ENCODE assay signal across 8 cellular contexts in the genomic region with DNA sequence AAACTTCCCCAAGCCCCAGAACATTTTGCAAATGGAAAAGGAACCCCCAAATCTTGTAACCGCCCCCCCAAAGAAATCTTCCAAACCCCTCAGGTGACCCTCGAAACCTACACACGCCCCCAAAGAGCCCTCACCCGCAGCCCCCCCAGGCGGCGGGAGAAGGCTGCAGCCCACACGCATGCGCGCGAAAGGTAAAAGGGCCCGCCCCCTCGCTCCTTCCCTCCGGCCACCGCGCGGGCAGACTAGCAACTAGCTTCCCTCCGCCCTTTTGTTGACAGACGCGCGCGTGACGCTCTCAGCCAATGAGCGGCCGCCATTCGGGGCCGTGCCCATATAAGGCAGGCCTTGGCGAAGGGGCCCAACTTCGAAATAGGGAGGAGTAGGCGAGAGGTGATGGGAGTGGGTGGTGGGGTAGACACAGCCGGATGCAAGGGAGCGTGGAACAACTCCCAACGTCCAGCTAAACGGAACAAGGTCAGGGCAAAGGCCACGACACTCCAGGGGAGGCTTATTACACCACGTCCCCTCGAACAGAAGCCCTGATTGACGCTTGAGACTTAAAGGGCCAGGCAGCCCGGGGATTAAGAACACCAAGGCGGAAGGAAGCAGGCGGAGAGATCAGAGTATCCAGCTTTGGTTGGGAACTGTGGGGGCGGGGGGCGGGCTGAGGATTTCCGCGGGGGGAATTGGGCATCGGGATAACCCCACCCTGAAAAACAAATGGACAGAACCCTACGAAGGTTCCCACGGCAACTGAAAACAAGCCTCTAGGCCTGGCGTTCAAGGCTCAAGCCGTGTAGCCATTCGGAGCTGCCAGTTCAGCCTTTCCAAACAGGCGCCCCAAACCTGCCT. TPM values are rescaled to one million over a fixed set of nuclear protein-coding genes. Genes with fewer than 3 reads are reported as not detected.
DNase-seq lines count a peak whose midpoint lies in the region; ATAC-seq and TF ChIP-seq lines count a peak whose summit lies in the region.

No MANE protein-coding gene starts in this region.

- peak; percentile 88 for ATAC-seq in GM18505 (IDR thresholded peaks at IDR 0.05; ENCODE audit: unreplicated experiment)
- ATAC-seq in HG02981 (IDR thresholded peaks at IDR 0.05; ENCODE audit: unreplicated experiment): peak; percentile 92

- peaks cover 25% of the 10 kb centered on the region for H3K4me1 ChIP-seq in vagina

- H3K27me3 ChIP-seq in vagina: no peaks in the 10 kb centered on the region

- H3K4me3 ChIP-seq in vagina: peak overlapping the region; percentile 58 to 65

- intact Hi-C loops in vagina (cut with DNase I): no loop called here

- no peaks in the 10 kb centered on the region for H3K9me3 ChIP-seq in vagina

- DNase-seq in NCI-H2029 treated with DMSO at 0.1 percent for 48 hours (lab: John Stamatoyannopoulos, UW) (peak; percentile 99), T1000 (lab: John Stamatoyannopoulos, UW) (peak; percentile 88), astrocyte of the hippocampus (ENCODE audit: low read depth, low spot score) (peak; percentile 100), hepatic stellate cell (ENCODE audit: low spot score) (peak; percentile 97), putamen (ENCODE audit: low spot score) (peak; percentile 99), vagina (ENCODE audit: extremely low spot score in 2 of 2) (peak; percentile 100)

- peak in 1 of 3 experiments; percentile 13 for TF ChIP-seq CTCF in vagina (IDR thresholded peaks at IDR 0.05)

- H3K36me3 ChIP-seq in vagina: peaks cover 0 to 9% of the 10 kb centered on the region in 2 donors

- H3K27ac ChIP-seq in vagina: peak overlapping the region; percentile 90

- TF ChIP-seq POLR2A in GM18505 (IDR thresholded peaks at IDR 0.05; ENCODE audit: borderline replicate concordance, extremely low read depth, insufficient read depth, insufficient read length) (peak; percentile 44), vagina (IDR thresholded peaks at IDR 0.05) (peak in 1 of 2 donors; percentile 14)

RNA-seq across cellular contexts. Expression of a gene that starts 13.3 kb away (rescaled TPM):
- total RNA-seq in vagina: 23.8 TPM

RNA-seq across cellular contexts. Expression of a gene that starts 15.9 kb away (rescaled TPM):
- total RNA-seq in vagina: not detected

RNA-seq across cellular contexts. Expression of a gene that starts 24.9 kb away (rescaled TPM):
- 4.7 TPM for total RNA-seq in vagina

RNA-seq across cellular contexts. Expression of a gene that starts 25.6 kb away (rescaled TPM):
- total RNA-seq in vagina: 180 TPM

RNA-seq across cellular contexts. Expression of a gene that starts 49.3 kb away (rescaled TPM):
- total RNA-seq in vagina: 3.4 TPM

Comparison
In these comparisons a context has a peak if more than half of its experiments do, and no peak if none do; other contexts are left out.
1. Peak in every context shown above with its lines: DNase-seq, ATAC-seq, H3K4me3 ChIP-seq and H3K27ac ChIP-seq.